Comparison of ENCODE assay signal across 1 cellular context in the genomic region with DNA sequence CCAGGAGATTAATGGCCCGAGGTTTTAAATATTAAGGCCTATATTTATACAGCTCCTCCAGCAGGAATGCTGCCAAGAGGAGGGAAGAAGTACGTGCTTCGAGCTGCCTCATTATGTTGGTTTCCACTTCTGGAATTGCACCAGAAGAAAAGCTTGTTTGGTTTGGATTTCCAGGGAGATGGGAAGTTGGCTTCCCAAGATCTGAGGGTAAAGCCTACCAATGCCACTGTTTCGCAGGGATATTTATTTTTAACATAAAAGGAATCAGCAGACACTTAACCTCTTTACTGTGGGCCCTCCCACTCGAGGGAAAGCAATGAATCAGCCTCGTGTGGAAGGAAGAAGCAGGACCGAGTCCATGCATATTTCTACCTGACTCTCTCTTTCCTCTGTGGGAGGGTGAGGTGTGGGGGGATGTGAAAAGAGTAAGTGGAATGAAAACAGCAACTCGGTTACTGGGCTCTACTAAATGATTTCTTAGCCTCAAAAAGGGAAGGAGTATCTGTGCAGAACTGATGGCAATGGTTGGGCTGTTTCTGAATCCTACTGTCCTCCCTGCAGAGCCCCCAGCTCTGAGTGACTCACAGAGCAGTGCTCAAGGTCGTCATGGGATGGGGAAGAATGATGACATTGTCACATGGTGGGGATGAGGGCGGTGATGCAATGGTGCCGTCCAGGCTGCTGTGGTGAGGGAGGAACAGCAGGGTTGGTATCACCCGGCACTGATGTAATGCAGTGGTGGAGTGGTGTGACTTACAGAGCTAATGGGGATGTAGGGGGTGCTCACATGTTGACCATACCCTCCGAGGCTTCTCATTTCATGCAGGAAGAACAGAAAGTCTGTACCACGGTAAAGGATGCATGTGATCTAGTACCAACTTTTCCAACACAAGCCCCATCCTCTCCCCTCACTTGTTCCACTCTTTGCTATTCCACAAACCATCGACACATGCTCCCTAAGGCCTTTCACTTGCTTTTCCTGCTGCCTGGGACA.
TF ChIP-seq lines count a peak whose summit lies in the region.

No MANE protein-coding gene starts in this region.

TF ChIP-seq in K562, 482 proteins besides CTCF, POLR2A, EP300 and RAD21 (continued from another document and continues in another):
- TF ChIP-seq, protein P1, sequence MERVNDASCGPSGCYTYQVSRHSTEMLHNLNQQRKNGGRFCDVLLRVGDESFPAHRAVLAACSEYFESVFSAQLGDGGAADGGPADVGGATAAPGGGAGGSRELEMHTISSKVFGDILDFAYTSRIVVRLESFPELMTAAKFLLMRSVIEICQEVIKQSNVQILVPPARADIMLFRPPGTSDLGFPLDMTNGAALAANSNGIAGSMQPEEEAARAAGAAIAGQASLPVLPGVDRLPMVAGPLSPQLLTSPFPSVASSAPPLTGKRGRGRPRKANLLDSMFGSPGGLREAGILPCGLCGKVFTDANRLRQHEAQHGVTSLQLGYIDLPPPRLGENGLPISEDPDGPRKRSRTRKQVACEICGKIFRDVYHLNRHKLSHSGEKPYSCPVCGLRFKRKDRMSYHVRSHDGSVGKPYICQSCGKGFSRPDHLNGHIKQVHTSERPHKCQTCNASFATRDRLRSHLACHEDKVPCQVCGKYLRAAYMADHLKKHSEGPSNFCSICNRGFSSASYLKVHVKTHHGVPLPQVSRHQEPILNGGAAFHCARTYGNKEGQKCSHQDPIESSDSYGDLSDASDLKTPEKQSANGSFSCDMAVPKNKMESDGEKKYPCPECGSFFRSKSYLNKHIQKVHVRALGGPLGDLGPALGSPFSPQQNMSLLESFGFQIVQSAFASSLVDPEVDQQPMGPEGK (CRISPR knock-in tag; IDR thresholded peaks at IDR 0.05; ENCODE audit: borderline replicate concordance), result peak; percentile 58; the same call in 1 of the 2 replicates
- TF ChIP-seq, protein P2, sequence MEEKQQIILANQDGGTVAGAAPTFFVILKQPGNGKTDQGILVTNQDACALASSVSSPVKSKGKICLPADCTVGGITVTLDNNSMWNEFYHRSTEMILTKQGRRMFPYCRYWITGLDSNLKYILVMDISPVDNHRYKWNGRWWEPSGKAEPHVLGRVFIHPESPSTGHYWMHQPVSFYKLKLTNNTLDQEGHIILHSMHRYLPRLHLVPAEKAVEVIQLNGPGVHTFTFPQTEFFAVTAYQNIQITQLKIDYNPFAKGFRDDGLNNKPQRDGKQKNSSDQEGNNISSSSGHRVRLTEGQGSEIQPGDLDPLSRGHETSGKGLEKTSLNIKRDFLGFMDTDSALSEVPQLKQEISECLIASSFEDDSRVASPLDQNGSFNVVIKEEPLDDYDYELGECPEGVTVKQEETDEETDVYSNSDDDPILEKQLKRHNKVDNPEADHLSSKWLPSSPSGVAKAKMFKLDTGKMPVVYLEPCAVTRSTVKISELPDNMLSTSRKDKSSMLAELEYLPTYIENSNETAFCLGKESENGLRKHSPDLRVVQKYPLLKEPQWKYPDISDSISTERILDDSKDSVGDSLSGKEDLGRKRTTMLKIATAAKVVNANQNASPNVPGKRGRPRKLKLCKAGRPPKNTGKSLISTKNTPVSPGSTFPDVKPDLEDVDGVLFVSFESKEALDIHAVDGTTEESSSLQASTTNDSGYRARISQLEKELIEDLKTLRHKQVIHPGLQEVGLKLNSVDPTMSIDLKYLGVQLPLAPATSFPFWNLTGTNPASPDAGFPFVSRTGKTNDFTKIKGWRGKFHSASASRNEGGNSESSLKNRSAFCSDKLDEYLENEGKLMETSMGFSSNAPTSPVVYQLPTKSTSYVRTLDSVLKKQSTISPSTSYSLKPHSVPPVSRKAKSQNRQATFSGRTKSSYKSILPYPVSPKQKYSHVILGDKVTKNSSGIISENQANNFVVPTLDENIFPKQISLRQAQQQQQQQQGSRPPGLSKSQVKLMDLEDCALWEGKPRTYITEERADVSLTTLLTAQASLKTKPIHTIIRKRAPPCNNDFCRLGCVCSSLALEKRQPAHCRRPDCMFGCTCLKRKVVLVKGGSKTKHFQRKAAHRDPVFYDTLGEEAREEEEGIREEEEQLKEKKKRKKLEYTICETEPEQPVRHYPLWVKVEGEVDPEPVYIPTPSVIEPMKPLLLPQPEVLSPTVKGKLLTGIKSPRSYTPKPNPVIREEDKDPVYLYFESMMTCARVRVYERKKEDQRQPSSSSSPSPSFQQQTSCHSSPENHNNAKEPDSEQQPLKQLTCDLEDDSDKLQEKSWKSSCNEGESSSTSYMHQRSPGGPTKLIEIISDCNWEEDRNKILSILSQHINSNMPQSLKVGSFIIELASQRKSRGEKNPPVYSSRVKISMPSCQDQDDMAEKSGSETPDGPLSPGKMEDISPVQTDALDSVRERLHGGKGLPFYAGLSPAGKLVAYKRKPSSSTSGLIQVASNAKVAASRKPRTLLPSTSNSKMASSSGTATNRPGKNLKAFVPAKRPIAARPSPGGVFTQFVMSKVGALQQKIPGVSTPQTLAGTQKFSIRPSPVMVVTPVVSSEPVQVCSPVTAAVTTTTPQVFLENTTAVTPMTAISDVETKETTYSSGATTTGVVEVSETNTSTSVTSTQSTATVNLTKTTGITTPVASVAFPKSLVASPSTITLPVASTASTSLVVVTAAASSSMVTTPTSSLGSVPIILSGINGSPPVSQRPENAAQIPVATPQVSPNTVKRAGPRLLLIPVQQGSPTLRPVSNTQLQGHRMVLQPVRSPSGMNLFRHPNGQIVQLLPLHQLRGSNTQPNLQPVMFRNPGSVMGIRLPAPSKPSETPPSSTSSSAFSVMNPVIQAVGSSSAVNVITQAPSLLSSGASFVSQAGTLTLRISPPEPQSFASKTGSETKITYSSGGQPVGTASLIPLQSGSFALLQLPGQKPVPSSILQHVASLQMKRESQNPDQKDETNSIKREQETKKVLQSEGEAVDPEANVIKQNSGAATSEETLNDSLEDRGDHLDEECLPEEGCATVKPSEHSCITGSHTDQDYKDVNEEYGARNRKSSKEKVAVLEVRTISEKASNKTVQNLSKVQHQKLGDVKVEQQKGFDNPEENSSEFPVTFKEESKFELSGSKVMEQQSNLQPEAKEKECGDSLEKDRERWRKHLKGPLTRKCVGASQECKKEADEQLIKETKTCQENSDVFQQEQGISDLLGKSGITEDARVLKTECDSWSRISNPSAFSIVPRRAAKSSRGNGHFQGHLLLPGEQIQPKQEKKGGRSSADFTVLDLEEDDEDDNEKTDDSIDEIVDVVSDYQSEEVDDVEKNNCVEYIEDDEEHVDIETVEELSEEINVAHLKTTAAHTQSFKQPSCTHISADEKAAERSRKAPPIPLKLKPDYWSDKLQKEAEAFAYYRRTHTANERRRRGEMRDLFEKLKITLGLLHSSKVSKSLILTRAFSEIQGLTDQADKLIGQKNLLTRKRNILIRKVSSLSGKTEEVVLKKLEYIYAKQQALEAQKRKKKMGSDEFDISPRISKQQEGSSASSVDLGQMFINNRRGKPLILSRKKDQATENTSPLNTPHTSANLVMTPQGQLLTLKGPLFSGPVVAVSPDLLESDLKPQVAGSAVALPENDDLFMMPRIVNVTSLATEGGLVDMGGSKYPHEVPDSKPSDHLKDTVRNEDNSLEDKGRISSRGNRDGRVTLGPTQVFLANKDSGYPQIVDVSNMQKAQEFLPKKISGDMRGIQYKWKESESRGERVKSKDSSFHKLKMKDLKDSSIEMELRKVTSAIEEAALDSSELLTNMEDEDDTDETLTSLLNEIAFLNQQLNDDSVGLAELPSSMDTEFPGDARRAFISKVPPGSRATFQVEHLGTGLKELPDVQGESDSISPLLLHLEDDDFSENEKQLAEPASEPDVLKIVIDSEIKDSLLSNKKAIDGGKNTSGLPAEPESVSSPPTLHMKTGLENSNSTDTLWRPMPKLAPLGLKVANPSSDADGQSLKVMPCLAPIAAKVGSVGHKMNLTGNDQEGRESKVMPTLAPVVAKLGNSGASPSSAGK (IDR thresholded peaks at IDR 0.05), result peak; percentile 32
- TF ChIP-seq SP1 (CRISPR knock-in tag; IDR thresholded peaks at IDR 0.05) (no peak), JUN (IDR thresholded peaks at IDR 0.05; ENCODE audit: borderline replicate concordance, low read depth, low read length) (peak; percentile 83), JUN (CRISPR knock-in tag; IDR thresholded peaks at IDR 0.05; ENCODE audit: borderline replicate concordance) (no peak), MYC (IDR thresholded peaks at IDR 0.05; ENCODE audit: low read depth, low read length) (0 out of 2 replicates have a peak, but pooled peaks have one; percentile 25), MYC (CRISPR knock-in tag; IDR thresholded peaks at IDR 0.05; ENCODE audit: borderline replicate concordance, low read depth) (no peak), GABPA (tag; conservative IDR thresholded peaks at IDR 0.05; ENCODE audit: low read depth) (peak; percentile 38), ZNF584 (CRISPR knock-in tag; IDR thresholded peaks at IDR 0.05; ENCODE audit: low read depth) (peak; percentile 93), FOXJ3 (CRISPR knock-in tag; IDR thresholded peaks at IDR 0.05) (no peak), ZNF3 (CRISPR knock-in tag; IDR thresholded peaks at IDR 0.05) (no peak), ZNF79 (CRISPR knock-in tag; IDR thresholded peaks at IDR 0.05; ENCODE audit: low read depth) (0 out of 2 replicates have a peak, but pooled peaks have one; percentile 42), NFE2L1 (tag; IDR thresholded peaks at IDR 0.05; ENCODE audit: borderline replicate concordance, low read depth) (no peak), ZNF263 (CRISPR knock-in tag; IDR thresholded peaks at IDR 0.05; ENCODE audit: borderline replicate concordance) (no peak), ZFP36 (IDR thresholded peaks at IDR 0.05; ENCODE audit: low read depth, low read length, partially characterized antibody) (no peak), RCOR1 (IDR thresholded peaks at IDR 0.05; ENCODE audit: borderline replicate concordance in 1 of 2, low read depth in 2 of 2, low read length in 2 of 2) (peak in 1 of 2 experiments; percentile 37; a peak in 1 of 4 replicates), ZKSCAN8 (CRISPR knock-in tag; IDR thresholded peaks at IDR 0.05) (peak; percentile 48; the same call in 1 of the 2 replicates), TRIM24 (IDR thresholded peaks at IDR 0.05) (peak in 1 of 2 experiments; percentile 46; a peak in 1 of 4 replicates), ZNF766 (CRISPR knock-in tag; conservative IDR thresholded peaks at IDR 0.05) (0 out of 2 replicates have a peak, but pooled peaks have one; percentile 5), CEBPB (tag; IDR thresholded peaks at IDR 0.05) (peak; percentile 41; the same call in 1 of the 2 replicates), KLF6 (CRISPR knock-in tag; IDR thresholded peaks at IDR 0.05; ENCODE audit: borderline replicate concordance) (peak; percentile 17; the same call in 1 of the 2 replicates)
- TF ChIP-seq, protein P3, sequence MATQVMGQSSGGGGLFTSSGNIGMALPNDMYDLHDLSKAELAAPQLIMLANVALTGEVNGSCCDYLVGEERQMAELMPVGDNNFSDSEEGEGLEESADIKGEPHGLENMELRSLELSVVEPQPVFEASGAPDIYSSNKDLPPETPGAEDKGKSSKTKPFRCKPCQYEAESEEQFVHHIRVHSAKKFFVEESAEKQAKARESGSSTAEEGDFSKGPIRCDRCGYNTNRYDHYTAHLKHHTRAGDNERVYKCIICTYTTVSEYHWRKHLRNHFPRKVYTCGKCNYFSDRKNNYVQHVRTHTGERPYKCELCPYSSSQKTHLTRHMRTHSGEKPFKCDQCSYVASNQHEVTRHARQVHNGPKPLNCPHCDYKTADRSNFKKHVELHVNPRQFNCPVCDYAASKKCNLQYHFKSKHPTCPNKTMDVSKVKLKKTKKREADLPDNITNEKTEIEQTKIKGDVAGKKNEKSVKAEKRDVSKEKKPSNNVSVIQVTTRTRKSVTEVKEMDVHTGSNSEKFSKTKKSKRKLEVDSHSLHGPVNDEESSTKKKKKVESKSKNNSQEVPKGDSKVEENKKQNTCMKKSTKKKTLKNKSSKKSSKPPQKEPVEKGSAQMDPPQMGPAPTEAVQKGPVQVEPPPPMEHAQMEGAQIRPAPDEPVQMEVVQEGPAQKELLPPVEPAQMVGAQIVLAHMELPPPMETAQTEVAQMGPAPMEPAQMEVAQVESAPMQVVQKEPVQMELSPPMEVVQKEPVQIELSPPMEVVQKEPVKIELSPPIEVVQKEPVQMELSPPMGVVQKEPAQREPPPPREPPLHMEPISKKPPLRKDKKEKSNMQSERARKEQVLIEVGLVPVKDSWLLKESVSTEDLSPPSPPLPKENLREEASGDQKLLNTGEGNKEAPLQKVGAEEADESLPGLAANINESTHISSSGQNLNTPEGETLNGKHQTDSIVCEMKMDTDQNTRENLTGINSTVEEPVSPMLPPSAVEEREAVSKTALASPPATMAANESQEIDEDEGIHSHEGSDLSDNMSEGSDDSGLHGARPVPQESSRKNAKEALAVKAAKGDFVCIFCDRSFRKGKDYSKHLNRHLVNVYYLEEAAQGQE (CRISPR knock-in tag; IDR thresholded peaks at IDR 0.05; ENCODE audit: low read depth), result no peak
- TF ChIP-seq, protein P4, sequence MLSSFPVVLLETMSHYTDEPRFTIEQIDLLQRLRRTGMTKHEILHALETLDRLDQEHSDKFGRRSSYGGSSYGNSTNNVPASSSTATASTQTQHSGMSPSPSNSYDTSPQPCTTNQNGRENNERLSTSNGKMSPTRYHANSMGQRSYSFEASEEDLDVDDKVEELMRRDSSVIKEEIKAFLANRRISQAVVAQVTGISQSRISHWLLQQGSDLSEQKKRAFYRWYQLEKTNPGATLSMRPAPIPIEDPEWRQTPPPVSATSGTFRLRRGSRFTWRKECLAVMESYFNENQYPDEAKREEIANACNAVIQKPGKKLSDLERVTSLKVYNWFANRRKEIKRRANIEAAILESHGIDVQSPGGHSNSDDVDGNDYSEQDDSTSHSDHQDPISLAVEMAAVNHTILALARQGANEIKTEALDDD (IDR thresholded peaks at IDR 0.05), result no peak
- TF ChIP-seq, protein P5, sequence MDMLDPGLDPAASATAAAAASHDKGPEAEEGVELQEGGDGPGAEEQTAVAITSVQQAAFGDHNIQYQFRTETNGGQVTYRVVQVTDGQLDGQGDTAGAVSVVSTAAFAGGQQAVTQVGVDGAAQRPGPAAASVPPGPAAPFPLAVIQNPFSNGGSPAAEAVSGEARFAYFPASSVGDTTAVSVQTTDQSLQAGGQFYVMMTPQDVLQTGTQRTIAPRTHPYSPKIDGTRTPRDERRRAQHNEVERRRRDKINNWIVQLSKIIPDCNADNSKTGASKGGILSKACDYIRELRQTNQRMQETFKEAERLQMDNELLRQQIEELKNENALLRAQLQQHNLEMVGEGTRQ (CRISPR knock-in tag; IDR thresholded peaks at IDR 0.05), result peak; percentile 52
- TF ChIP-seq, protein P6, sequence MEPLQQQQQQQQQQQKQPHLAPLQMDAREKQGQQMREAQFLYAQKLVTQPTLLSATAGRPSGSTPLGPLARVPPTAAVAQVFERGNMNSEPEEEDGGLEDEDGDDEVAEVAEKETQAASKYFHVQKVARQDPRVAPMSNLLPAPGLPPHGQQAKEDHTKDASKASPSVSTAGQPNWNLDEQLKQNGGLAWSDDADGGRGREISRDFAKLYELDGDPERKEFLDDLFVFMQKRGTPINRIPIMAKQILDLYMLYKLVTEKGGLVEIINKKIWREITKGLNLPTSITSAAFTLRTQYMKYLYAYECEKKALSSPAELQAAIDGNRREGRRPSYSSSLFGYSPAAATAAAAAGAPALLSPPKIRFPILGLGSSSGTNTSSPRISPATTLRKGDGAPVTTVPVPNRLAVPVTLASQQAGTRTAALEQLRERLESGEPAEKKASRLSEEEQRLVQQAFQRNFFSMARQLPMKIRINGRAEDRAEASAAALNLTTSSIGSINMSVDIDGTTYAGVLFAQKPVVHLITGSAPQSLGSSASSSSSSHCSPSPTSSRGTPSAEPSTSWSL (CRISPR knock-in tag; IDR thresholded peaks at IDR 0.05; ENCODE audit: borderline replicate concordance), result no peak
- TF ChIP-seq, protein P7, sequence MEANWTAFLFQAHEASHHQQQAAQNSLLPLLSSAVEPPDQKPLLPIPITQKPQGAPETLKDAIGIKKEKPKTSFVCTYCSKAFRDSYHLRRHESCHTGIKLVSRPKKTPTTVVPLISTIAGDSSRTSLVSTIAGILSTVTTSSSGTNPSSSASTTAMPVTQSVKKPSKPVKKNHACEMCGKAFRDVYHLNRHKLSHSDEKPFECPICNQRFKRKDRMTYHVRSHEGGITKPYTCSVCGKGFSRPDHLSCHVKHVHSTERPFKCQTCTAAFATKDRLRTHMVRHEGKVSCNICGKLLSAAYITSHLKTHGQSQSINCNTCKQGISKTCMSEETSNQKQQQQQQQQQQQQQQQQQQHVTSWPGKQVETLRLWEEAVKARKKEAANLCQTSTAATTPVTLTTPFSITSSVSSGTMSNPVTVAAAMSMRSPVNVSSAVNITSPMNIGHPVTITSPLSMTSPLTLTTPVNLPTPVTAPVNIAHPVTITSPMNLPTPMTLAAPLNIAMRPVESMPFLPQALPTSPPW (CRISPR knock-in tag; IDR thresholded peaks at IDR 0.05), result 0 out of 2 replicates have a peak, but pooled peaks have one; percentile 13
